26 cellular contexts compared by ENCODE assay signal in genomic region chrX:9569875-9570274, GRCh38.
DNase-seq lines count a peak whose midpoint lies in the region; ATAC-seq and TF ChIP-seq lines count a peak whose summit lies in the region.
"Had no signal": no experiment of that assay in that cellular context is flagged by ENCODE, and none has a peak within 500 bp of the region (broad histone marks: within the 10 kb centered on the region; RNA-seq: fewer than 3 reads in every experiment).

No MANE protein-coding gene starts in this region.

- H3K9me3 Mint-ChIP-seq in T-helper 2 cell treated with Interferon-gamma antibody and Interleukin-4, amounts not matched to agents 5 μg/mL and 100 μg/mL, for 36 hours, result no peaks in the 10 kb centered on the region
- H3K9me3 Mint-ChIP-seq: activated naive CD4-positive, alpha-beta T cell treated with anti-CD3 and anti-CD28 coated beads for 36 hours; activated T-cell treated with anti-CD3 and anti-CD28 coated beads, Interleukin-2, amount 50 U/mL, for 4 hours; stimulated activated naive CD8-positive, alpha-beta T cell treated with anti-CD3 and anti-CD28 coated beads, Interleukin-15, amount 100 ng/mL, for 72 hours had no signal

- TF ChIP-seq CTCF in fibroblast of mammary gland (conservative IDR thresholded peaks at IDR 0.05; ENCODE audit: control insufficient read depth, insufficient read depth, low read depth, low read length), result no peak
- TF ChIP-seq CTCF in esophagus muscularis mucosa (IDR thresholded peaks at IDR 0.05), result no peak
- TF ChIP-seq CTCF in gastroesophageal sphincter (IDR thresholded peaks at IDR 0.05), result no peak

- no peaks in the 10 kb centered on the region for H3K27me3 ChIP-seq in esophagus muscularis mucosa
- no peaks in the 10 kb centered on the region for H3K27me3 ChIP-seq in gastroesophageal sphincter
- H3K27me3 ChIP-seq: esophagus squamous epithelium, upper lobe of left lung had no signal

- ATAC-seq in gastroesophageal sphincter (no peak), GM21528 (IDR thresholded peaks at IDR 0.05; ENCODE audit: low FRiP score, unreplicated experiment) (no peak)
- ATAC-seq: activated T-cell treated with anti-CD3 and anti-CD28 coated beads, Interleukin-2, amount 50 U/mL, for 4 hours; GM12878; heart right ventricle; stimulated activated naive CD8-positive, alpha-beta T cell treated with anti-CD3 and anti-CD28 coated beads, Interleukin-15, amount 100 ng/mL, for 72 hours had no signal

- no peaks in the 10 kb centered on the region for H3K36me3 Mint-ChIP-seq in T-helper 2 cell treated with Interferon-gamma antibody and Interleukin-4, amounts not matched to agents 5 μg/mL and 100 μg/mL, for 36 hours (ENCODE audit: low read depth)

- H3K4me3 Mint-ChIP-seq in T-helper 2 cell treated with Interferon-gamma antibody and Interleukin-4, amounts not matched to agents 5 μg/mL and 100 μg/mL, for 36 hours, result no peak overlapping the region
- H3K4me3 Mint-ChIP-seq: activated naive CD4-positive, alpha-beta T cell treated with anti-CD3 and anti-CD28 coated beads for 36 hours; activated T-cell treated with anti-CD3 and anti-CD28 coated beads, Interleukin-2, amount 50 U/mL, for 4 hours; neural crest cell; stimulated activated naive CD8-positive, alpha-beta T cell treated with anti-CD3 and anti-CD28 coated beads, Interleukin-15, amount 100 ng/mL, for 72 hours had no signal

- H3K27ac Mint-ChIP-seq in T-helper 2 cell treated with Interferon-gamma antibody and Interleukin-4, amounts not matched to agents 5 μg/mL and 100 μg/mL, for 36 hours, result no peak overlapping the region
- H3K27ac Mint-ChIP-seq: activated naive CD4-positive, alpha-beta T cell treated with anti-CD3 and anti-CD28 coated beads for 36 hours; stimulated activated naive CD8-positive, alpha-beta T cell treated with anti-CD3 and anti-CD28 coated beads, Interleukin-15, amount 100 ng/mL, for 72 hours had no signal

- H3K4me1 ChIP-seq in esophagus muscularis mucosa (peaks cover 12 to 30% (median 24%) of the 10 kb centered on the region in 4 donors), gastroesophageal sphincter (peaks cover 0 to 26% (median 6%) of the 10 kb centered on the region in 3 donors)

- H3K4me3 ChIP-seq in fibroblast of mammary gland (ENCODE audit: control insufficient read depth, low read depth, low read length), result no peak overlapping the region
- no peak overlapping the region for H3K4me3 ChIP-seq in esophagus muscularis mucosa
- H3K4me3 ChIP-seq in gastroesophageal sphincter, result no peak overlapping the region
- H3K4me3 ChIP-seq: esophagus squamous epithelium, GM12878, heart right ventricle, upper lobe of left lung had no signal

- DNase-seq in NCI-H2107 treated with DMSO at 0.1 percent for 48 hours (lab: John Stamatoyannopoulos, UW; ENCODE audit: unreplicated experiment), result peak; percentile 38
- no peak for DNase-seq in NCI-H2107 (lab: John Stamatoyannopoulos, UW)
- DNase-seq in RPMI7951 (ENCODE audit: low read depth), result peak; percentile 56
- DNase-seq in fibroblast of mammary gland (ENCODE audit: low read depth), result peak; percentile 25
- no peak for DNase-seq in esophagus muscularis mucosa (ENCODE audit: extremely low spot score)
- DNase-seq in T-helper 2 cell treated with Interferon-gamma antibody and Interleukin-4, amounts not matched to agents 5 μg/mL and 100 μg/mL, for 36 hours (ENCODE audit: low spot score), result no peak
- DNase-seq: activated CD4-positive, alpha-beta T cell treated with anti-CD3 and anti-CD28 coated beads for 1 hour; activated CD8-positive, alpha-beta memory T cell treated with anti-CD3 and anti-CD28 coated beads for 24 hours; activated naive CD4-positive, alpha-beta T cell treated with anti-CD3 and anti-CD28 coated beads for 36 hours; activated T-cell treated with anti-CD3 and anti-CD28 coated beads, Interleukin-2, amount 50 U/mL, for 4 hours; anterior cingulate cortex; effector CD8-positive, alpha-beta T cell; esophagus squamous epithelium; heart right ventricle; Karpas-422; NCI-H1092 treated with DMSO at 0.1 percent for 48 hours; NCI-H510A treated with DMSO at 0.1 percent for 48 hours; small intestine; stimulated activated naive CD8-positive, alpha-beta T cell treated with anti-CD3 and anti-CD28 coated beads, Interleukin-15, amount 100 ng/mL, for 72 hours; SW 1271; upper lobe of left lung had no signal

- TF ChIP-seq EP300 in esophagus muscularis mucosa (IDR thresholded peaks at IDR 0.05) (no peak), gastroesophageal sphincter (IDR thresholded peaks at IDR 0.05) (no peak)

- TF ChIP-seq POLR2A in esophagus muscularis mucosa (IDR thresholded peaks at IDR 0.05; ENCODE audit: low read depth), result no peak
- no peak for TF ChIP-seq POLR2A in gastroesophageal sphincter (IDR thresholded peaks at IDR 0.05)

- H3K4me1 Mint-ChIP-seq in T-helper 2 cell treated with Interferon-gamma antibody and Interleukin-4, amounts not matched to agents 5 μg/mL and 100 μg/mL, for 36 hours (ENCODE audit: low read depth), result peaks cover 10% of the 10 kb centered on the region

- no peaks in the 10 kb centered on the region for H3K27me3 Mint-ChIP-seq in T-helper 2 cell treated with Interferon-gamma antibody and Interleukin-4, amounts not matched to agents 5 μg/mL and 100 μg/mL, for 36 hours (ENCODE audit: low read depth)
- H3K27me3 Mint-ChIP-seq: stimulated activated naive CD8-positive, alpha-beta T cell treated with anti-CD3 and anti-CD28 coated beads, Interleukin-15, amount 100 ng/mL, for 72 hours had no signal

- WGBS in esophagus muscularis mucosa, result 60% methylated on average over 9 of the region's 9 CpGs
- WGBS in gastroesophageal sphincter (ENCODE audit: low coverage in 1 of 2), 2 donors, result 51 to 72% methylated on average over 5 to 9 of the region's 9 CpGs

- H3K9me3 ChIP-seq in esophagus muscularis mucosa, result no peaks in the 10 kb centered on the region
- H3K9me3 ChIP-seq in gastroesophageal sphincter, result no peaks in the 10 kb centered on the region
- H3K9me3 ChIP-seq: esophagus squamous epithelium, heart right ventricle, upper lobe of left lung had no signal

- H3K27ac ChIP-seq in esophagus muscularis mucosa (replicated peaks in 1 of 4), result no peak overlapping the region
- H3K27ac ChIP-seq in gastroesophageal sphincter, result no peak overlapping the region
- H3K27ac ChIP-seq: 22Rv1, esophagus squamous epithelium, heart right ventricle, upper lobe of left lung had no signal

- H3K36me3 ChIP-seq in esophagus muscularis mucosa, result no peaks in the 10 kb centered on the region
- no peaks in the 10 kb centered on the region for H3K36me3 ChIP-seq in gastroesophageal sphincter
- H3K36me3 ChIP-seq: esophagus squamous epithelium, heart right ventricle, upper lobe of left lung had no signal

- intact Hi-C loops in esophagus muscularis mucosa (cut with DNase I), result no loop called here

Comparison
In these comparisons a context has a peak if more than half of its experiments do, and no peak if none do; other contexts are left out.
1. DNase-seq: peak in NCI-H2107 treated with DMSO at 0.1 percent for 48 hours (single experiment), RPMI7951 (single experiment) and fibroblast of mammary gland (single experiment); none in NCI-H2107 (single experiment), esophagus muscularis mucosa (single experiment) and T-helper 2 cell treated with Interferon-gamma antibody and Interleukin-4, amounts not matched to agents 5 μg/mL and 100 μg/mL, for 36 hours (single experiment).